In genomic region chr9:107653263-107653821, GRCh38 we compare ENCODE assay signal across 18 cellular contexts.
DNase-seq lines count a peak whose midpoint lies in the region; TF ChIP-seq lines count a peak whose summit lies in the region.
"Had no signal": no experiment of that assay in that cellular context is flagged by ENCODE, and none has a peak within 500 bp of the region (broad histone marks: within the 10 kb centered on the region; RNA-seq: fewer than 3 reads in every experiment).

No MANE protein-coding gene starts in this region.

- H3K4me2 ChIP-seq in BLaER1, result peak overlapping the region; percentile 67

- H3K27me3 ChIP-seq in BLaER1 (no peaks in the 10 kb centered on the region), left ventricle myocardium inferior (ENCODE audit: low read depth) (no peaks in the 10 kb centered on the region), dorsolateral prefrontal cortex (peaks cover 0 to 7% (median 0%) of the 10 kb centered on the region in 45 donors)
- H3K27me3 ChIP-seq: breast epithelium had no signal

- TF ChIP-seq CTCF in left ventricle myocardium inferior (IDR thresholded peaks at IDR 0.05; ENCODE audit: borderline replicate concordance), result no peak
- TF ChIP-seq CTCF in dorsolateral prefrontal cortex (IDR thresholded peaks at IDR 0.05 in 54 of 56, conservative IDR thresholded peaks at IDR 0.05 in 2 of 56; ENCODE audit: low read depth in 1 of 56, partially characterized antibody in 56 of 56), result no peak

- H4K20me1 ChIP-seq in BLaER1, result no peaks in the 10 kb centered on the region

- no peak overlapping the region for H3K9ac ChIP-seq in BLaER1

- H3K27ac ChIP-seq in BLaER1 (no peak overlapping the region; the same call in 1 of the 2 replicates), left ventricle myocardium inferior (replicated peaks) (peak overlapping the region; percentile 18), dorsolateral prefrontal cortex (no peak overlapping the region)
- H3K27ac ChIP-seq: breast epithelium, coronary artery had no signal

- DNase-seq in DMS153 (lab: John Stamatoyannopoulos, UW) (peak; percentile 68), NCI-H2171 treated with DMSO at 0.1 percent for 48 hours (lab: John Stamatoyannopoulos, UW) (peak; percentile 87), left ventricle myocardium inferior (peak; percentile 25), dorsolateral prefrontal cortex (no peak), HPDE6-E6E7 (ENCODE audit: extremely low spot score) (no peak)
- no peak for DNase-seq in activated CD4-positive, alpha-beta T cell treated with anti-CD3 and anti-CD28 coated beads, Interleukin-2, amount 50 U/mL, for 48 hours
- DNase-seq: activated naive CD4-positive, alpha-beta T cell treated with Interleukin-2 at 50 U/mL for 16 hours; activated T-cell treated with anti-CD3 and anti-CD28 coated beads, Interleukin-2, amount 50 U/mL, for 4 hours; CD4-positive, CD25-positive, alpha-beta regulatory T cell; DMS53; GDM1; H7; naive thymus-derived CD8-positive, alpha-beta T cell; NCI-H187; NCI-H524 had no signal

- intact Hi-C loops in left ventricle myocardium inferior (cut with micrococcal nuclease), result no loop called here
- intact Hi-C loops in dorsolateral prefrontal cortex (cut with DNase I), result no loop called here

- H3K36me3 ChIP-seq in BLaER1 (no peaks in the 10 kb centered on the region), left ventricle myocardium inferior (no peaks in the 10 kb centered on the region)
- H3K36me3 ChIP-seq: breast epithelium had no signal

- H3K4me1 ChIP-seq in BLaER1 (peaks cover 11% of the 10 kb centered on the region), left ventricle myocardium inferior (no peaks in the 10 kb centered on the region)
- H3K4me1 ChIP-seq: breast epithelium had no signal

- H3K4me3 ChIP-seq in BLaER1, result no peak overlapping the region
- no peak overlapping the region for H3K4me3 ChIP-seq in left ventricle myocardium inferior
- H3K4me3 ChIP-seq in dorsolateral prefrontal cortex, result no peak overlapping the region
- H3K4me3 ChIP-seq: breast epithelium, coronary artery had no signal

- no peaks in the 10 kb centered on the region for H3K9me3 ChIP-seq in BLaER1
- H3K9me3 ChIP-seq in left ventricle myocardium inferior (replicated peaks), result no peaks in the 10 kb centered on the region
- H3K9me3 ChIP-seq: breast epithelium had no signal

Comparison
In these comparisons a context has a peak if more than half of its experiments do, and no peak if none do; other contexts are left out.
1. DNase-seq: peak in DMS153 (single experiment), NCI-H2171 treated with DMSO at 0.1 percent for 48 hours (single experiment) and left ventricle myocardium inferior (single experiment); none in dorsolateral prefrontal cortex (0 of 10), activated CD4-positive, alpha-beta T cell treated with anti-CD3 and anti-CD28 coated beads, Interleukin-2, amount 50 U/mL, for 48 hours (0 of 2) and HPDE6-E6E7 (single experiment).